In the genomic region with DNA sequence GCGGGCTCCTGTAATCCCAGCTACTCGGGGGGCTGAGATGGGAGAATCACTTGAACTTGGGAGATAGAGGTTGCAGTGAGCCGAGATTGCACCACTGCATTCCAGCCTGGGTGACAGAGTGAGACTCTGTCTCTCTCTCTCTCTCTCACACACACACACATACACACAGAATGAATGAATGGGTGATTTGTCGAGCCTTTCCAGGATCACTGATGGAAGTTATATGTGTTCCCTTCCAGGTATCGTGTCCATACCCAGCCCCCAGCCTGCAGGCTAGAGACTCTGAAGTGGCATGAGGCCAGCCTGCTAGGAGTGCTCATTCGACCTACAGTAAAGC, we compare ENCODE assay signal across 7 cellular contexts. TPM values are rescaled to one million over a fixed set of nuclear protein-coding genes. Genes with fewer than 3 reads are reported as not detected.
A peak's percentile ranks its signal among the peaks of the same experiment; 100 is the strongest.
DNase-seq lines count a peak whose midpoint lies in the region; ATAC-seq and TF ChIP-seq lines count a peak whose summit lies in the region.
"Not testable (repeated sequence)": the region's sequence is repeated elsewhere in the genome, so short reads cannot be mapped to it uniquely, and the experiment has no call there.

No MANE protein-coding gene starts in this region.

- CTCF ChIA-PET in CD8-positive, alpha-beta T cell (lab: Charles Lee): interaction anchor here (0.9 to 1.5 kb wide), 2 partner anchors 10 to 15 kb away, joined by 3 to 4 read pairs; no protein-coding TSS in a partner anchor
- CTCF ChIA-PET in PC-9 (lab: Charles Lee): not testable (repeated sequence)

- H3K4me1 ChIP-seq in CD8-positive, alpha-beta T cell (ENCODE audit: insufficient read depth, low read length): peaks cover 25% of the 10 kb centered on the region
- not testable (repeated sequence) for H3K4me1 ChIP-seq in GM23338 (ENCODE audit: insufficient read depth)
- H3K4me1 ChIP-seq in PC-9 (replicated peaks; ENCODE audit: insufficient read depth): peaks cover 21% of the 10 kb centered on the region; the same call in 1 of the 2 replicates
- H3K4me1 ChIP-seq in left ventricle myocardium inferior: peaks cover 40% of the 10 kb centered on the region
- peaks cover 0 to 26% (median 20%) of the 10 kb centered on the region in 4 donors for H3K4me1 ChIP-seq in sigmoid colon

- not testable (repeated sequence) for TF ChIP-seq CTCF in CD8-positive, alpha-beta T cell (IDR thresholded peaks at IDR 0.05); GM23338 (conservative IDR thresholded peaks at IDR 0.05; ENCODE audit: low read depth in 2 of 2); PC-9 (conservative IDR thresholded peaks at IDR 0.05); left ventricle myocardium inferior (IDR thresholded peaks at IDR 0.05; ENCODE audit: borderline replicate concordance); natural killer cell (IDR thresholded peaks at IDR 0.05); sigmoid colon (IDR thresholded peaks at IDR 0.05)

- peaks cover 33% of the 10 kb centered on the region for H3K79me2 ChIP-seq in GM23338 (replicated peaks; ENCODE audit: insufficient read depth)
- peaks cover 17% of the 10 kb centered on the region; the same call in 1 of the 2 replicates for H3K79me2 ChIP-seq in PC-9 (ENCODE audit: low read depth)

- not testable (repeated sequence) for H3K27ac Mint-ChIP-seq in CD8-positive, alpha-beta T cell; GM23338; activated T-helper 1 cell treated with anti-CD3 and anti-CD28 coated beads, Interleukin-12 subunit alpha, Interleukin-12 subunit beta, Interleukin-2, Interleukin-4 antibody, amounts not matched to agents 30 ng/mL and 10 ng/mL and 1 ng/mL, durations not matched to agents 14 hours and 24 hours and 36 hours; natural killer cell

- WGBS in sigmoid colon, 2 donors: 45 to 78% methylated on average over 6 of the region's 6 CpGs

- not testable (repeated sequence) for H3F3A ChIP-seq in GM23338 (replicated peaks; ENCODE audit: low read depth); PC-9 (ENCODE audit: insufficient read depth, low read depth)

- H3K36me3 Mint-ChIP-seq in CD8-positive, alpha-beta T cell; natural killer cell: not testable (repeated sequence)
- H3K36me3 Mint-ChIP-seq in GM23338 (ENCODE audit: low read depth): peaks cover 11% of the 10 kb centered on the region
- peaks cover 15% of the 10 kb centered on the region for H3K36me3 Mint-ChIP-seq in activated T-helper 1 cell treated with anti-CD3 and anti-CD28 coated beads, Interleukin-12 subunit alpha, Interleukin-12 subunit beta, Interleukin-2, Interleukin-4 antibody, amounts not matched to agents 30 ng/mL and 10 ng/mL and 1 ng/mL, durations not matched to agents 14 hours and 24 hours and 36 hours (ENCODE audit: low read depth)

- TF ChIP-seq POLR2A in sigmoid colon (IDR thresholded peaks at IDR 0.05): not testable (repeated sequence)

- not testable (repeated sequence) for H3K27ac ChIP-seq in CD8-positive, alpha-beta T cell (ENCODE audit: low read depth, low read length); GM23338 (ENCODE audit: low read depth); PC-9
- H3K27ac ChIP-seq in left ventricle myocardium inferior (replicated peaks) (peak overlapping the region; percentile 89), sigmoid colon (peak overlapping the region in 3 of 4 donors; percentile 55 to 96 (median 93))

- peak overlapping the region; percentile 82 for H3K4me3 Mint-ChIP-seq in CD8-positive, alpha-beta T cell
- H3K4me3 Mint-ChIP-seq in GM23338 (peak overlapping the region; percentile 3; the same call in 1 of the 3 replicates), natural killer cell (peak overlapping the region; percentile 84)
- H3K4me3 Mint-ChIP-seq in activated T-helper 1 cell treated with anti-CD3 and anti-CD28 coated beads, Interleukin-12 subunit alpha, Interleukin-12 subunit beta, Interleukin-2, Interleukin-4 antibody, amounts not matched to agents 30 ng/mL and 10 ng/mL and 1 ng/mL, durations not matched to agents 14 hours and 24 hours and 36 hours: peak overlapping the region; percentile 5

- H3K27me3 Mint-ChIP-seq in CD8-positive, alpha-beta T cell (ENCODE audit: low read depth): peaks cover 20% of the 10 kb centered on the region
- not testable (repeated sequence) for H3K27me3 Mint-ChIP-seq in GM23338 (ENCODE audit: insufficient read depth, low read depth, poor library complexity)
- H3K27me3 Mint-ChIP-seq in activated T-helper 1 cell treated with anti-CD3 and anti-CD28 coated beads, Interleukin-12 subunit alpha, Interleukin-12 subunit beta, Interleukin-2, Interleukin-4 antibody, amounts not matched to agents 30 ng/mL and 10 ng/mL and 1 ng/mL, durations not matched to agents 14 hours and 24 hours and 36 hours (ENCODE audit: insufficient read depth): peaks cover 24% of the 10 kb centered on the region
- H3K27me3 Mint-ChIP-seq in natural killer cell (ENCODE audit: low read depth in 2 of 2): peaks cover 19 to 20% of the 10 kb centered on the region in 2 donors

- not testable (repeated sequence) for H3K4me2 ChIP-seq in GM23338
- H3K4me2 ChIP-seq in PC-9: peak overlapping the region; percentile 74; the same call in 1 of the 2 replicates

- intact Hi-C loops in CD8-positive, alpha-beta T cell (cut with DNase I, micrococcal nuclease): loop anchor here (1.0 to 10.0 kb wide), 8 partner anchors 155 to 1662 kb away; a partner anchor contains a TSS
- intact Hi-C loops in PC-9 (cut with micrococcal nuclease; ENCODE audit: unreplicated experiment) (loop anchor here (1.0 kb wide), 1 partner anchor 11 kb away; no protein-coding TSS in a partner anchor), sigmoid colon (cut with DNase I) (loop anchor here (10.0 kb wide), 1 partner anchor 158 kb away; a partner anchor contains a TSS)
- intact Hi-C loops in activated T-helper 1 cell treated with anti-CD3 and anti-CD28 coated beads, Interleukin-12 subunit alpha, Interleukin-12 subunit beta, Interleukin-2, Interleukin-4 antibody, amounts not matched to agents 30 ng/mL and 10 ng/mL and 1 ng/mL, durations not matched to agents 14 hours and 24 hours and 36 hours (cut with micrococcal nuclease): loop anchor here (1.0 to 5.0 kb wide), 7 partner anchors 10 to 1410 kb away; a partner anchor contains a TSS
- intact Hi-C loops in left ventricle myocardium inferior (cut with micrococcal nuclease); natural killer cell (cut with micrococcal nuclease): not testable (repeated sequence)

- not testable (repeated sequence) for H3K9me3 ChIP-seq in CD8-positive, alpha-beta T cell (ENCODE audit: low read length); PC-9 (ENCODE audit: insufficient read depth, low read depth); left ventricle myocardium inferior (replicated peaks); sigmoid colon

- not testable (repeated sequence) for BruUV-seq in PC-9 (replicated peaks; lab: Mats Ljungman, UMichigan)

- not testable (repeated sequence) for ATAC-seq in CD8-positive, alpha-beta T cell; GM23338; natural killer cell

- POLR2A ChIA-PET in CD8-positive, alpha-beta T cell (lab: Charles Lee); PC-9 (lab: Charles Lee; ENCODE audit: unreplicated experiment): not testable (repeated sequence)

- H3K27me3 ChIP-seq in CD8-positive, alpha-beta T cell (ENCODE audit: insufficient read depth, low read length); GM23338 (ENCODE audit: insufficient read depth); PC-9 (ENCODE audit: insufficient read depth, low read depth); left ventricle myocardium inferior (ENCODE audit: low read depth); sigmoid colon: not testable (repeated sequence)

- not testable (repeated sequence) for DNase-seq in CD8-positive, alpha-beta T cell; GM23338 (ENCODE audit: low spot score); PC-9; activated T-helper 1 cell treated with anti-CD3 and anti-CD28 coated beads, Interleukin-12 subunit alpha, Interleukin-12 subunit beta, Interleukin-2, Interleukin-4 antibody, amounts not matched to agents 30 ng/mL and 10 ng/mL and 1 ng/mL, durations not matched to agents 14 hours and 24 hours and 36 hours (ENCODE audit: low spot score); left ventricle myocardium inferior; natural killer cell; sigmoid colon

- H2AFZ ChIP-seq in GM23338: peak overlapping the region; percentile 56; the same call in 1 of the 2 replicates
- not testable (repeated sequence) for H2AFZ ChIP-seq in PC-9

- H3K4me3 ChIP-seq in CD8-positive, alpha-beta T cell (ENCODE audit: low read depth, low read length); GM23338; PC-9; sigmoid colon: not testable (repeated sequence)
- peak overlapping the region; percentile 16 for H3K4me3 ChIP-seq in left ventricle myocardium inferior

- H4K20me1 ChIP-seq in GM23338 (replicated peaks; ENCODE audit: insufficient read depth); PC-9 (ENCODE audit: insufficient read depth): not testable (repeated sequence)

- not testable (repeated sequence) for H3K9me3 Mint-ChIP-seq in CD8-positive, alpha-beta T cell; GM23338; activated T-helper 1 cell treated with anti-CD3 and anti-CD28 coated beads, Interleukin-12 subunit alpha, Interleukin-12 subunit beta, Interleukin-2, Interleukin-4 antibody, amounts not matched to agents 30 ng/mL and 10 ng/mL and 1 ng/mL, durations not matched to agents 14 hours and 24 hours and 36 hours; natural killer cell

- not testable (repeated sequence) for TF ChIP-seq EP300 in sigmoid colon (IDR thresholded peaks at IDR 0.05)

- H3K9me2 ChIP-seq in GM23338 (ENCODE audit: insufficient read depth); PC-9 (ENCODE audit: insufficient read depth): not testable (repeated sequence)

- H3K36me3 ChIP-seq in CD8-positive, alpha-beta T cell (ENCODE audit: insufficient read depth, low read length); GM23338 (ENCODE audit: insufficient read depth); PC-9 (ENCODE audit: low read depth); left ventricle myocardium inferior; sigmoid colon: not testable (repeated sequence)

- H3K4me1 Mint-ChIP-seq in CD8-positive, alpha-beta T cell (ENCODE audit: low read depth): peaks cover 31% of the 10 kb centered on the region
- H3K4me1 Mint-ChIP-seq in GM23338 (peaks cover 18% of the 10 kb centered on the region), natural killer cell (peaks cover 31 to 38% of the 10 kb centered on the region in 2 donors)
- H3K4me1 Mint-ChIP-seq in activated T-helper 1 cell treated with anti-CD3 and anti-CD28 coated beads, Interleukin-12 subunit alpha, Interleukin-12 subunit beta, Interleukin-2, Interleukin-4 antibody, amounts not matched to agents 30 ng/mL and 10 ng/mL and 1 ng/mL, durations not matched to agents 14 hours and 24 hours and 36 hours (ENCODE audit: low read depth): peaks cover 38% of the 10 kb centered on the region

RNA-seq across cellular contexts. Expression of a gene that starts 1.2 kb away (rescaled TPM):
- total RNA-seq in CD8-positive, alpha-beta T cell: 10 to 100 TPM; 28.2 to 32.8 TPM
- 47.0 and 54.8 TPM in 2 replicates for total RNA-seq in GM23338 (2014; rRNA removed; shearing (Covaris generic))
- polyA plus RNA-seq in GM23338 (2016; fragmentation: Nextera tagmentation; extraction: Ambion mirVana): 40.0 and 46.4 TPM in 2 replicates
- 7.2 and 9.9 TPM in 2 replicates for total RNA-seq in PC-9 (2021)
- 24.1 and 24.6 TPM in 2 replicates for total RNA-seq in activated T-helper 1 cell treated with anti-CD3 and anti-CD28 coated beads, Interleukin-12 subunit alpha, Interleukin-12 subunit beta, Interleukin-2, Interleukin-4 antibody, amounts not matched to agents 30 ng/mL and 10 ng/mL and 1 ng/mL, durations not matched to agents 14 hours and 24 hours and 36 hours
- total RNA-seq in left ventricle myocardium inferior: 9.5 TPM
- total RNA-seq in natural killer cell: 10 to 100 TPM; 18.7 to 33.5 (median 27.9) TPM
- 10 to 100 TPM; 26.9 to 51.3 (median 34.6) TPM for total RNA-seq in sigmoid colon
- 10 to 100 TPM; 12.0 to 17.8 (median 17.0) TPM for polyA plus RNA-seq in sigmoid colon

Comparison
In these comparisons a context has a peak if more than half of its experiments do, and no peak if none do; other contexts are left out.
1. H3K4me3 Mint-ChIP-seq: peak in every context shown above with its lines; median percentile 84 in natural killer cell; 82 in CD8-positive, alpha-beta T cell; 5 in activated T-helper 1 cell treated with anti-CD3 and anti-CD28 coated beads, Interleukin-12 subunit alpha, Interleukin-12 subunit beta, Interleukin-2, Interleukin-4 antibody, amounts not matched to agents 30 ng/mL and 10 ng/mL and 1 ng/mL, durations not matched to agents 14 hours and 24 hours and 36 hours; 3 in GM23338.